21 cellular contexts compared by ENCODE assay signal in genomic region chr11:85784907-85785306, GRCh38. TPM values are rescaled to one million over a fixed set of nuclear protein-coding genes. Genes with fewer than 3 reads are reported as not detected.
DNase-seq lines count a peak whose midpoint lies in the region; ATAC-seq, FAIRE-seq and TF ChIP-seq lines count a peak whose summit lies in the region.
"Had no signal": no experiment of that assay in that cellular context is flagged by ENCODE, and none has a peak within 500 bp of the region (broad histone marks: within the 10 kb centered on the region; RNA-seq: fewer than 3 reads in every experiment).

No MANE protein-coding gene starts in this region.

- no CpG with 5 or more reads among the region's 4 CpGs for WGBS in iPS DF 6.9 (ENCODE audit: insufficient coverage, insufficient read length)
- 69% methylated on average over 4 of the region's 4 CpGs for WGBS in HepG2 (ENCODE audit: low lambda C conversion rate)

- H3K4me1 ChIP-seq in breast epithelium (no peaks in the 10 kb centered on the region), iPS DF 6.9 (ENCODE audit: control insufficient read depth, insufficient read depth, low read length) (no peaks in the 10 kb centered on the region; the same call in 1 of the 2 replicates), tibial artery (peaks cover 0 to 44% (median 13%) of the 10 kb centered on the region in 4 donors), HepG2 (ENCODE audit: insufficient read depth, low read length) (peaks cover 12% of the 10 kb centered on the region)

- H3K4me3 ChIP-seq in breast epithelium (no peak overlapping the region), iPS DF 6.9 (ENCODE audit: low read length) (no peak overlapping the region), tibial artery (peak overlapping the region; percentile 1 to 12), HepG2 (replicated peaks in 1 of 3; ENCODE audit: insufficient read depth in 1 of 3, low read depth in 2 of 3, low read length in 3 of 3) (no peak overlapping the region)
- H3K4me3 ChIP-seq: A549, SK-N-MC had no signal

- no peaks in the 10 kb centered on the region for H3K36me3 Mint-ChIP-seq in MCF 10A (ENCODE audit: insufficient read depth, unreplicated experiment)
- H3K36me3 Mint-ChIP-seq in WTC11: peaks cover 9% of the 10 kb centered on the region
- H3K36me3 Mint-ChIP-seq: CD14-positive monocyte had no signal

- TF ChIP-seq POLR2A in breast epithelium (IDR thresholded peaks at IDR 0.05): no peak
- TF ChIP-seq POLR2A in HepG2 (IDR thresholded peaks at IDR 0.05; ENCODE audit: insufficient read depth in 1 of 2, low read depth in 2 of 2, low read length in 2 of 2): no peak

- H3K9me3 ChIP-seq in breast epithelium (no peaks in the 10 kb centered on the region), iPS DF 6.9 (ENCODE audit: control insufficient read depth, insufficient read depth, low read length) (no peaks in the 10 kb centered on the region), tibial artery (peaks cover 0 to 8% (median 2%) of the 10 kb centered on the region in 3 donors), HepG2 (ENCODE audit: low read length) (no peaks in the 10 kb centered on the region)
- H3K9me3 ChIP-seq: A549 had no signal

- BruUV-seq in MCF 10A (replicated peaks; lab: Mats Ljungman, UMichigan): no TSS peak
- BruUV-seq in HepG2 (replicated peaks; lab: Mats Ljungman, UMichigan): no TSS peak

- no peaks in the 10 kb centered on the region for H3K9me3 Mint-ChIP-seq in MCF 10A (ENCODE audit: unreplicated experiment)
- peaks cover 23% of the 10 kb centered on the region for H3K9me3 Mint-ChIP-seq in WTC11

- no peak overlapping the region for H3K4me3 Mint-ChIP-seq in MCF 10A (ENCODE audit: unreplicated experiment)
- no peak overlapping the region for H3K4me3 Mint-ChIP-seq in WTC11
- H3K4me3 Mint-ChIP-seq: B cell, CD14-positive monocyte, H9, IgD-negative memory B cell had no signal

- H2AFZ ChIP-seq in HepG2 (ENCODE audit: low read length): no peak overlapping the region

- TF ChIP-seq EP300 in HepG2 (IDR thresholded peaks at IDR 0.05; ENCODE audit: low read depth in 2 of 2, low read length in 2 of 2) (no peak), HepG2 (CRISPR knock-in tag; IDR thresholded peaks at IDR 0.05; ENCODE audit: borderline replicate concordance) (no peak)

- in situ Hi-C loops in HepG2 (cut with HindIII; ENCODE audit: extremely low pct_ligation_motif_present, low pct_unique_long_range_greater_than_20kb): no loop called here

- no peak overlapping the region for H3K27ac ChIP-seq in breast epithelium
- H3K27ac ChIP-seq in iPS DF 6.9 (ENCODE audit: low read length): no peak overlapping the region
- peak overlapping the region; percentile 48 to 56 for H3K27ac ChIP-seq in tibial artery
- no peak overlapping the region for H3K27ac ChIP-seq in HepG2 (ENCODE audit: extremely low read length, insufficient read depth, low read length)
- H3K27ac ChIP-seq: RWPE1, SK-N-MC had no signal

- no peaks in the 10 kb centered on the region for H3K27me3 ChIP-seq in breast epithelium
- no peaks in the 10 kb centered on the region for H3K27me3 ChIP-seq in iPS DF 6.9 (ENCODE audit: control insufficient read depth, insufficient read depth, low read length)
- H3K27me3 ChIP-seq in tibial artery: no peaks in the 10 kb centered on the region
- no peaks in the 10 kb centered on the region for H3K27me3 ChIP-seq in HepG2 (ENCODE audit: control insufficient read depth in 1 of 2, insufficient read depth in 2 of 2, low read length in 2 of 2)

- no peaks in the 10 kb centered on the region for H3K79me2 ChIP-seq in HepG2 (ENCODE audit: insufficient read depth, low read length)

- H3K27me3 Mint-ChIP-seq in MCF 10A (ENCODE audit: insufficient read depth, unreplicated experiment) (no peaks in the 10 kb centered on the region), WTC11 (ENCODE audit: low read depth) (peaks cover 2% of the 10 kb centered on the region; the same call in 1 of the 2 replicates)

- POLR2A ChIA-PET in MCF 10A (lab: Yijun Ruan, JAX) (no interaction called here), WTC11 (lab: Charles Lee) (interaction anchor here (1.2 kb wide), 1 partner anchor 70 kb away, joined by 3 read pairs; the partner anchor contains the start of gene CCDC83), HepG2 (lab: Yijun Ruan, JAX) (no interaction called here)

- peaks cover 21% of the 10 kb centered on the region for H3K4me1 Mint-ChIP-seq in MCF 10A (ENCODE audit: insufficient read depth, unreplicated experiment)
- H3K4me1 Mint-ChIP-seq in WTC11: no peaks in the 10 kb centered on the region
- H3K4me1 Mint-ChIP-seq: B cell, IgD-negative memory B cell had no signal

- H4K20me1 ChIP-seq in HepG2 (ENCODE audit: insufficient read depth, low read length): no peaks in the 10 kb centered on the region

- no peak for FAIRE-seq in HepG2 (lab: Jason Lieb, UNC)
- FAIRE-seq: A549 had no signal

- CTCF ChIA-PET in MCF 10A (lab: Yijun Ruan, JAX): interaction anchor here (1.1 to 1.7 kb wide), 2 partner anchors 9 to 41 kb away, joined by 4 to 5 read pairs; no protein-coding TSS in a partner anchor
- CTCF ChIA-PET in WTC11 (lab: Charles Lee): no interaction called here
- CTCF ChIA-PET in HepG2 (lab: Yijun Ruan, JAX; ENCODE audit: low intra/inter-chr PET ratio, low total read pairs): no interaction called here

- no peak for TF ChIP-seq CTCF in MCF 10A (IDR thresholded peaks at IDR 0.05; ENCODE audit: unreplicated experiment)
- no peak for TF ChIP-seq CTCF in breast epithelium (IDR thresholded peaks at IDR 0.05)
- TF ChIP-seq CTCF in WTC11 (IDR thresholded peaks at IDR 0.05): no peak
- no peak for TF ChIP-seq CTCF in tibial artery (IDR thresholded peaks at IDR 0.05)
- TF ChIP-seq CTCF in HepG2 (CRISPR knock-in tag; IDR thresholded peaks at IDR 0.05): no peak

- ATAC-seq in WTC11 (peak; percentile 81), HepG2 (no peak)
- ATAC-seq: A549 had no signal

- TF ChIP-seq RAD21 in HepG2 (CRISPR knock-in tag; IDR thresholded peaks at IDR 0.05): no peak

- intact Hi-C loops in MCF 10A (cut with micrococcal nuclease) (no loop called here), breast epithelium (cut with DNase I; ENCODE audit: low total_unique reads) (no loop called here), tibial artery (cut with DNase I; ENCODE audit: low total_unique reads) (no loop called here), HepG2 (cut with micrococcal nuclease; ENCODE audit: unreplicated experiment) (no loop called here)

- H3K9ac ChIP-seq in HepG2 (ENCODE audit: insufficient read depth, low read depth, low read length): no peak overlapping the region

- DNase-seq in MCF 10A (ENCODE audit: unreplicated experiment) (peak; percentile 41), breast epithelium (ENCODE audit: low spot score in 2 of 2) (no peak), WTC11 (ENCODE audit: low spot score) (no peak), iPS DF 6.9 (ENCODE audit: low read depth, low spot score) (peak; percentile 31), tibial artery (no peak), UCSD-AML1 (lab: John Stamatoyannopoulos, UW; ENCODE audit: unreplicated experiment) (no peak), HepG2 (ENCODE audit: low spot score) (no peak)
- DNase-seq in stimulated activated CD4-positive, alpha-beta T cell treated with anti-CD3 and anti-CD28 coated beads, Interleukin-4, amount 100 ng/mL, for 4 hours: no peak
- DNase-seq: DMS79, H9, MV-4-11, NCI-H1105 treated with DMSO at 0.1 percent for 48 hours, NCI-H2081, NCI-H69, SHP77 treated with DMSO at 0.1 percent for 48 hours had no signal

- H3K36me3 ChIP-seq in breast epithelium (no peaks in the 10 kb centered on the region), iPS DF 6.9 (ENCODE audit: control insufficient read depth, insufficient read depth, low read length) (no peaks in the 10 kb centered on the region), tibial artery (no peaks in the 10 kb centered on the region), HepG2 (replicated peaks in 1 of 2; ENCODE audit: control insufficient read depth in 1 of 2, insufficient read depth in 2 of 2, low read length in 2 of 2) (no peaks in the 10 kb centered on the region)

- H3K4me2 ChIP-seq in HepG2 (ENCODE audit: low read depth, low read length): no peak overlapping the region
- H3K4me2 ChIP-seq: A549 had no signal

- no peak overlapping the region for H3K27ac Mint-ChIP-seq in MCF 10A (ENCODE audit: low read depth, unreplicated experiment)
- no peak overlapping the region for H3K27ac Mint-ChIP-seq in WTC11
- H3K27ac Mint-ChIP-seq: B cell, CD14-positive monocyte, H9, IgD-negative memory B cell had no signal

TF ChIP-seq in WTC11, 78 proteins besides CTCF, POLR2A, EP300 and RAD21 (continues in another document):
- TF ChIP-seq KAT7 (CRISPR knock-in tag; IDR thresholded peaks at IDR 0.05; ENCODE audit: borderline replicate concordance): no peak

RNA-seq across cellular contexts. Expression of gene SYTL2, which starts 26.0 kb away (rescaled TPM):
- total RNA-seq in MCF 10A (2022) (2.1 and 2.7 TPM in 2 replicates), breast epithelium (100 to 1,000 TPM in 2 of 3 donors, 10 to 100 TPM in 1; 10.1 to 189 (median 120) TPM), WTC11 (2021) (4.3 to 7.1 TPM (median 6.5 TPM) in 3 replicates), HepG2 (2016; rRNA removed; fragmentation: Illumina TruSeq; extraction: Trizol) (0.58 and 0.77 TPM in 2 replicates)
- 0.44 and 0.91 TPM in 2 replicates for total RNA-seq in HepG2 (2016; cell fraction: cytosol; rRNA removed; fragmentation: Illumina TruSeq; extraction: Trizol; ENCODE audit: low read depth)
- total RNA-seq in HepG2 (2016; cell fraction: insoluble cytoplasmic fraction; rRNA removed; fragmentation: Illumina TruSeq; extraction: Trizol): 0.77 and 1.00 TPM in 2 replicates
- 0.41 and 0.77 TPM in 2 replicates for total RNA-seq in HepG2 (2016; cell fraction: membrane; rRNA removed; fragmentation: Illumina TruSeq; extraction: Trizol)
- 2.7 and 3.2 TPM in 2 replicates for total RNA-seq in HepG2 (2016; cell fraction: nucleus; rRNA removed; fragmentation: Illumina TruSeq; extraction: Trizol)
- 0.64 and 0.90 TPM in 2 replicates for polyA plus RNA-seq in HepG2 (2011; rRNA removed)
- polyA plus RNA-seq in HepG2 (2011; cell fraction: cytosol; rRNA removed): 0.16 and 0.41 TPM in 2 replicates
- 1.8 TPM in 2 replicates for polyA plus RNA-seq in HepG2 (2011; cell fraction: nucleus; rRNA removed)
- 0.75 and 1.1 TPM in 2 replicates for polyA plus RNA-seq in HepG2 (2012)
- polyA plus RNA-seq in HepG2 (2016; cell fraction: cytosol; fragmentation: Illumina TruSeq; extraction: Trizol; ENCODE audit: low read depth): 0.06 TPM in 1 of 2 replicates, not detected in the other
- polyA plus RNA-seq in HepG2 (2016; cell fraction: insoluble cytoplasmic fraction; fragmentation: Illumina TruSeq; extraction: Trizol; ENCODE audit: low read depth): 0.47 and 0.52 TPM in 2 replicates
- 0.23 and 0.29 TPM in 2 replicates for polyA plus RNA-seq in HepG2 (2016; cell fraction: membrane; fragmentation: Illumina TruSeq; extraction: Trizol; ENCODE audit: low read depth)
- polyA plus RNA-seq in HepG2 (2016; cell fraction: nucleus; fragmentation: Illumina TruSeq; extraction: Trizol; ENCODE audit: insufficient read depth, low read depth): 1.7 and 3.1 TPM in 2 replicates
- polyA minus RNA-seq in HepG2 (2011; rRNA and poly(A)+ RNA removed; ENCODE audit: low replicate concordance): 0.10 and 0.12 TPM in 2 replicates
- polyA minus RNA-seq in HepG2 (2011; cell fraction: cytosol; rRNA and poly(A)+ RNA removed): 0.18 and 0.69 TPM in 2 replicates
- 2.5 and 3.7 TPM in 2 replicates for polyA minus RNA-seq in HepG2 (2011; cell fraction: nucleus; rRNA and poly(A)+ RNA removed)

Comparison
In these comparisons a context has a peak if more than half of its experiments do, and no peak if none do; other contexts are left out.
1. DNase-seq: peak in MCF 10A (single experiment) and iPS DF 6.9 (single experiment); none in breast epithelium (0 of 2), WTC11 (single experiment), tibial artery (0 of 2), UCSD-AML1 (single experiment), HepG2 (single experiment) and stimulated activated CD4-positive, alpha-beta T cell treated with anti-CD3 and anti-CD28 coated beads, Interleukin-4, amount 100 ng/mL, for 4 hours (0 of 2).
2. H3K27ac ChIP-seq: peak in tibial artery (2 of 2); none in breast epithelium (0 of 2), iPS DF 6.9 (single experiment) and HepG2 (single experiment).
3. H3K4me3 ChIP-seq: peak in tibial artery (2 of 2); none in breast epithelium (0 of 3), iPS DF 6.9 (single experiment) and HepG2 (0 of 3).